Comparison of ENCODE assay signal across 17 cellular contexts in the genomic region with DNA sequence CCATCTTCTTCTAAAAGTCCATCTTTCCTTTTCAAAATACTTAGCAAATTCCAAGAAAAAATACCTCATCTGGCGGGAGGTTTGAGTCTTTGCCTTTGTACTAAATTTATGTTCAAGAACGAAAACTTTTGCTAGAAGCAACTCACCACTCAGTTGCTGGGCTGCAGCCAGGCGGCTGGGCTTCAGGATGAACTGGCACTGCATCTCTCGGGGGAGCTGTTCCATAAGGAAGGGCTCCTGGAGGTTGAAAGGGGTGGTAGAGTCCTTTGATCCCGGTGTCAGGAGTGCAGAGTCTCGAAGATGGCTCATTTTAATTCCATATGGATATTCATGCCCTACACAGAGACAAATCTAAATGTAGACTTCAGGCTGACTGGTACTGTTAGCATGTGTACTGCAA.
"Had no signal": no experiment of that assay in that cellular context is flagged by ENCODE, and none has a peak within 500 bp of the region (broad histone marks: within the 10 kb centered on the region; RNA-seq: fewer than 3 reads in every experiment).

No MANE protein-coding gene starts in this region.

- H3K27ac ChIP-seq: epithelial cell of prostate, esophagus muscularis mucosa, gastrocnemius medialis, pancreas, thyroid gland, upper lobe of left lung, uterus had no signal

- H3K4me2 ChIP-seq: smooth muscle cell had no signal

- H3K4me1 Mint-ChIP-seq: natural killer cell had no signal

- H3K9me3 ChIP-seq: esophagus muscularis mucosa, gastrocnemius medialis, pancreas, thyroid gland, upper lobe of left lung, uterus had no signal

- DNase-seq: effector memory CD4-positive, alpha-beta T cell; gastrocnemius medialis; glutamatergic neuron; kidney glomerular epithelial cell; natural killer cell; occipital lobe; pancreas; right cardiac atrium; stimulated activated CD4-positive, alpha-beta T cell treated with anti-CD3 and anti-CD28 coated beads, Interleukin-2, amount 100 ng/mL, for 48 hours; stimulated activated naive CD4-positive, alpha-beta T cell treated with Interleukin-2 at 50 U/mL for 16 hours; thyroid gland; upper lobe of left lung; uterus had no signal

- H3K4me1 ChIP-seq: gastrocnemius medialis, pancreas, upper lobe of left lung, uterus had no signal

- H3K36me3 ChIP-seq: gastrocnemius medialis, pancreas, thyroid gland, upper lobe of left lung, uterus had no signal

- H3K27ac Mint-ChIP-seq: natural killer cell, progenitor cell of endocrine pancreas had no signal

- H3K27me3 ChIP-seq: esophagus muscularis mucosa, gastrocnemius medialis, pancreas, thyroid gland, upper lobe of left lung, uterus had no signal

- ATAC-seq: gastrocnemius medialis, natural killer cell, pancreas, right cardiac atrium had no signal

- H3K4me3 ChIP-seq: esophagus muscularis mucosa, gastrocnemius medialis, pancreas, smooth muscle cell, thyroid gland, upper lobe of left lung, uterus had no signal

- H3K4me3 Mint-ChIP-seq: natural killer cell had no signal

- H3K36me3 Mint-ChIP-seq: natural killer cell had no signal
